12 cellular contexts compared by ENCODE assay signal in genomic region chr9:136626740-136627642, GRCh38. TPM values are rescaled to one million over a fixed set of nuclear protein-coding genes. Genes with fewer than 3 reads are reported as not detected.
DNase-seq lines count a peak whose midpoint lies in the region; ATAC-seq and TF ChIP-seq lines count a peak whose summit lies in the region.
"Had no signal": no experiment of that assay in that cellular context is flagged by ENCODE, and none has a peak within 500 bp of the region (broad histone marks: within the 10 kb centered on the region; RNA-seq: fewer than 3 reads in every experiment).

No MANE protein-coding gene starts in this region.

- H3K27me3 ChIP-seq in BE2C (no peaks in the 10 kb centered on the region), lower lobe of right lung (ENCODE audit: low read depth) (no peaks in the 10 kb centered on the region)

- in situ Hi-C loops in astrocyte of the cerebellum (cut with HindIII; ENCODE audit: low sequenced_read_pairs), result no loop called here
- in situ Hi-C loops in GM13977 (cut with MboI; ENCODE audit: low pct_unique_long_range_greater_than_20kb, low sequenced_read_pairs, unreplicated experiment), result loop anchor here (5.0 kb wide), 1 partner anchor 135 kb away; no protein-coding TSS in a partner anchor

- TF ChIP-seq CTCF in BE2C (IDR thresholded peaks at IDR 0.05; ENCODE audit: low read depth, low read length), result peak; percentile 13; the same call in 1 of the 2 replicates
- peak; percentile 11 for TF ChIP-seq CTCF in astrocyte of the cerebellum (IDR thresholded peaks at IDR 0.05; ENCODE audit: low read depth, low read length, missing control alignments)
- no peak for TF ChIP-seq CTCF in lower lobe of right lung (IDR thresholded peaks at IDR 0.05)
- TF ChIP-seq CTCF in GM13977 (IDR thresholded peaks at IDR 0.05; ENCODE audit: extremely low read depth, insufficient read depth, missing control alignments), result no peak

- H3K36me3 ChIP-seq in BE2C (no peaks in the 10 kb centered on the region), KOPT-K1 (ENCODE audit: insufficient read depth, low read length) (no peaks in the 10 kb centered on the region), lower lobe of right lung (no peaks in the 10 kb centered on the region)

- H3K27ac ChIP-seq in KOPT-K1 (ENCODE audit: low read depth, low read length, poor library complexity, severe bottlenecking) (peak overlapping the region; percentile 30), lower lobe of right lung (no peak overlapping the region)

- intact Hi-C loops in lower lobe of right lung (cut with DNase I), result no loop called here

- H3K4me3 ChIP-seq in BE2C (ENCODE audit: low read depth, low read length) (no peak overlapping the region), astrocyte of the cerebellum (ENCODE audit: low read depth, low read length) (no peak overlapping the region), lower lobe of right lung (no peak overlapping the region)

- H3K9me3 ChIP-seq in BE2C (no peaks in the 10 kb centered on the region), KOPT-K1 (ENCODE audit: insufficient read depth, low read length, poor library complexity, severe bottlenecking) (no peaks in the 10 kb centered on the region), lower lobe of right lung (no peaks in the 10 kb centered on the region)

- peaks cover 9% of the 10 kb centered on the region; the same call in 1 of the 2 replicates for H3K4me1 ChIP-seq in BE2C
- H3K4me1 ChIP-seq in lower lobe of right lung, result peaks cover 63% of the 10 kb centered on the region

- DNase-seq in BE2C (peak; percentile 21), astrocyte of the cerebellum (ENCODE audit: low read depth) (no peak), lower lobe of right lung (peak; percentile 51), SKM-1 (lab: John Stamatoyannopoulos, UW; ENCODE audit: unreplicated experiment) (no peak), GM13977 (ENCODE audit: low spot score) (no peak)
- DNase-seq: effector CD4-positive, alpha-beta T cell; hippocampal formation; NCI-H2029 treated with DMSO at 0.1 percent for 48 hours; stimulated activated naive CD4-positive, alpha-beta T cell treated with Interleukin-2 at 50 U/mL for 16 hours had no signal

- ATAC-seq in lower lobe of right lung, result peak in 1 of 2 donors; percentile 44
- no peak for ATAC-seq in HG03378 (IDR thresholded peaks at IDR 0.05; ENCODE audit: unreplicated experiment)
- no peak for ATAC-seq in HG02571 (IDR thresholded peaks at IDR 0.05; ENCODE audit: unreplicated experiment)

RNA-seq across cellular contexts. Expression of gene EGFL7, which starts 35.7 kb away (rescaled TPM):
- polyA plus RNA-seq in BE2C (2012; ENCODE audit: insufficient read depth, insufficient read length, low read depth), result 154 TPM
- total RNA-seq in lower lobe of right lung, result 230 TPM

Comparison
In these comparisons a context has a peak if more than half of its experiments do, and no peak if none do; other contexts are left out.
1. DNase-seq: peak in BE2C (single experiment) and lower lobe of right lung (single experiment); none in astrocyte of the cerebellum (single experiment), SKM-1 (single experiment) and GM13977 (single experiment).
2. CTCF ChIP-seq: peak in BE2C (single experiment) and astrocyte of the cerebellum (single experiment); none in lower lobe of right lung (single experiment) and GM13977 (single experiment).